ENCODE assay signal across 10 cellular contexts in the genomic region with DNA sequence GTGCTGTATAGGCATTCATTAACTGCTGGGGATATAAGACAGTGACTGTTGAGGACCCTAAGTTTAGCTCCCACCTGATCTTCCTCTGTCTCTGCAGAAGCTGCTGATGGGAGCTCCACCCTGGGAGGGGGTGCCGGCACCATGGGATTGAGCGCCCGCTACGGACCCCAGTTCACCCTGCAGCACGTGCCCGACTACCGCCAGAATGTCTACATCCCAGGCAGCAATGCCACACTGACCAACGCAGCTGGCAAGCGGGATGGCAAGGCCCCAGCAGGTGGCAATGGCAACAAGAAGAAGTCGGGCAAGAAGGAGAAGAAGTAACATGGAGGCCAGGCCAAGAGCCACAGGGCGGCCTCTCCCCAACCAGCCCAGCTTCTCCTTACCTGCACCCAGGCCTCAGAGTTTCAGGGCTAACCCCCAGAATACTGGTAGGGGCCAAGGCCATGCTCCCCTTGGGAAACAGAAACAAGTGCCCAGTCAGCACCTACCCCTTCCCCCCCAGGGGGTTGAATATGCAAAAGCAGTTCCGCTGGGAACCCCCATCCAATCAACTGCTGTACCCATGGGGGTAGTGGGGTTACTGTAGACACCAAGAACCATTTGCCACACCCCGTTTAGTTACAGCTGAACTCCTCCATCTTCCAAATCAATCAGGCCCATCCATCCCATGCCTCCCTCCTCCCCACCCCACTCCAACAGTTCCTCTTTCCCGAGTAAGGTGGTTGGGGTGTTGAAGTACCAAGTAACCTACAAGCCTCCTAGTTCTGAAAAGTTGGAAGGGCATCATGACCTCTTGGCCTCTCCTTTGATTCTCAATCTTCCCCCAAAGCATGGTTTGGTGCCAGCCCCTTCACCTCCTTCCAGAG. TPM values are rescaled to one million over a fixed set of nuclear protein-coding genes. Genes with fewer than 3 reads are reported as not detected.
DNase-seq lines count a peak whose midpoint lies in the region; ATAC-seq and TF ChIP-seq lines count a peak whose summit lies in the region.
"Had no signal": no experiment of that assay in that cellular context is flagged by ENCODE, and none has a peak within 500 bp of the region (broad histone marks: within the 10 kb centered on the region; RNA-seq: fewer than 3 reads in every experiment).

No MANE protein-coding gene starts in this region.

- TF ChIP-seq CTCF in GM10248 (IDR thresholded peaks at IDR 0.05; ENCODE audit: control extremely low read depth, extremely low read depth, low read depth, missing control alignments), result no peak
- TF ChIP-seq CTCF in foreskin fibroblast (IDR thresholded peaks at IDR 0.05; ENCODE audit: low read depth, low read length), result no peak

- ATAC-seq in GM19463 (IDR thresholded peaks at IDR 0.05; ENCODE audit: unreplicated experiment) (peak; percentile 27), HG03571 (IDR thresholded peaks at IDR 0.05; ENCODE audit: unreplicated experiment) (peak; percentile 31)

- peak; percentile 62 for DNase-seq in GM10248 (ENCODE audit: extremely low spot score)
- DNase-seq in medulla oblongata (ENCODE audit: extremely low spot score), result peak; percentile 1
- no peak for DNase-seq in NOMO-1 treated with dmso at 0.1 percent for 144 hours (lab: John Stamatoyannopoulos, UW; ENCODE audit: unreplicated experiment)
- DNase-seq in mesenteric fat pad (ENCODE audit: low spot score), result no peak
- DNase-seq in NCI-H2196 treated with DMSO at 0.1 percent for 48 hours (lab: John Stamatoyannopoulos, UW; ENCODE audit: unreplicated experiment), result no peak
- no peak for DNase-seq in foreskin fibroblast
- DNase-seq: NCI-H1436 treated with DMSO at 0.1 percent for 48 hours had no signal

- CTCF ChIA-PET in GM10248 (lab: Yijun Ruan, JAX), result interaction anchor here (0.8 to 14.8 kb wide), 23 partner anchors 11 to 180 kb away, joined by 3 to 214 read pairs (median 9); partner anchors contain the start of genes HDAC3, PCDHGA10, PCDHGA11 and PCDHGA12

- H3K4me3 ChIP-seq in foreskin fibroblast (ENCODE audit: low read depth in 1 of 2, low read length in 2 of 2), result no peak overlapping the region
- H3K4me3 ChIP-seq: HAP-1 had no signal

- POLR2A ChIA-PET in GM10248 (lab: Yijun Ruan, JAX), result no interaction called here

RNA-seq across cellular contexts. Expression of gene PCDHGC5, which starts 22.2 kb away (rescaled TPM):
- 1.1 TPM for total RNA-seq in mesenteric fat pad

RNA-seq across cellular contexts. Expression of gene PCDHGC4, which starts 26.3 kb away (rescaled TPM):
- total RNA-seq in mesenteric fat pad, result 1.7 TPM

RNA-seq across cellular contexts. Expression of gene PCDHGC3, which starts 35.3 kb away (rescaled TPM):
- total RNA-seq in mesenteric fat pad, result 46.8 TPM

Comparison
In these comparisons a context has a peak if more than half of its experiments do, and no peak if none do; other contexts are left out.
1. DNase-seq: peak in GM10248 (single experiment) and medulla oblongata (single experiment); none in NOMO-1 treated with dmso at 0.1 percent for 144 hours (single experiment), mesenteric fat pad (single experiment), NCI-H2196 treated with DMSO at 0.1 percent for 48 hours (single experiment) and foreskin fibroblast (0 of 2).